ENCODE assay signal across 16 cellular contexts in genomic region chr13:111518161-111518791, GRCh38.
DNase-seq lines count a peak whose midpoint lies in the region; ATAC-seq, FAIRE-seq and TF ChIP-seq lines count a peak whose summit lies in the region.
"Had no signal": no experiment of that assay in that cellular context is flagged by ENCODE, and none has a peak within 500 bp of the region (broad histone marks: within the 10 kb centered on the region; RNA-seq: fewer than 3 reads in every experiment).

No MANE protein-coding gene starts in this region.

- H3K27me3 ChIP-seq in pancreas (peaks cover 0 to 4% (median 0%) of the 10 kb centered on the region in 4 donors), thyroid gland (no peaks in the 10 kb centered on the region), right cardiac atrium (ENCODE audit: control insufficient read depth, insufficient read depth) (no peaks in the 10 kb centered on the region)

- no peak for TF ChIP-seq CTCF in pancreas (IDR thresholded peaks at IDR 0.05)
- TF ChIP-seq CTCF in thyroid gland (IDR thresholded peaks at IDR 0.05) = no peak

- H3K4me3 ChIP-seq in pancreas = no peak overlapping the region
- H3K4me3 ChIP-seq in thyroid gland (replicated peaks in 1 of 3) = no peak overlapping the region
- H3K4me3 ChIP-seq in right cardiac atrium (ENCODE audit: low read length) = no peak overlapping the region
- H3K4me3 ChIP-seq: lung had no signal

- H3K4me1 ChIP-seq in pancreas = no peaks in the 10 kb centered on the region
- no peaks in the 10 kb centered on the region for H3K4me1 ChIP-seq in thyroid gland
- no peaks in the 10 kb centered on the region for H3K4me1 ChIP-seq in right cardiac atrium (ENCODE audit: control insufficient read depth, insufficient read depth, low read length)

- H3K36me3 ChIP-seq in pancreas = no peaks in the 10 kb centered on the region
- no peaks in the 10 kb centered on the region for H3K36me3 ChIP-seq in thyroid gland

- H3K27ac ChIP-seq in pancreas (no peak overlapping the region), thyroid gland (no peak overlapping the region), right cardiac atrium (ENCODE audit: low read length) (no peak overlapping the region)

- peak; percentile 50 to 85 (median 74) for ATAC-seq in pancreas
- no peak for ATAC-seq in right cardiac atrium
- ATAC-seq: activated T-helper 17 cell treated with anti-CD3 and anti-CD28 coated beads, Interleukin-2, amount 50 U/mL, for 72 hours had no signal

- no peak for TF ChIP-seq POLR2A in thyroid gland (IDR thresholded peaks at IDR 0.05)

- intact Hi-C loops in pancreas (cut with DNase I) (no loop called here), thyroid gland (cut with DNase I) (no loop called here), right cardiac atrium (cut with DNase I) (no loop called here)

- DNase-seq in DMS 273 (lab: John Stamatoyannopoulos, UW; ENCODE audit: unreplicated experiment) (peak; percentile 3), DMS 273 treated with DMSO at 0.1 percent for 48 hours (lab: John Stamatoyannopoulos, UW) (no peak), NCI-H146 treated with DMSO at 0.1 percent for 48 hours (lab: John Stamatoyannopoulos, UW; ENCODE audit: unreplicated experiment) (peak; percentile 48), SW480 (ENCODE audit: low spot score) (peak; percentile 23), pancreas (peak in 1 of 6 donors; percentile 65), thyroid gland (no peak), right cardiac atrium (no peak), DMS114 treated with DMSO at 0.1 percent for 48 hours (lab: John Stamatoyannopoulos, UW; ENCODE audit: unreplicated experiment) (no peak)
- DNase-seq: 8988T; activated CD4-positive, alpha-beta T cell treated with anti-CD3 and anti-CD28 coated beads, Interleukin-2, amount 10 ng/mL, durations not matched to agents 7 days and 5 days; anterior cingulate cortex; CD8-positive, alpha-beta memory T cell; NCI-H2171; substantia nigra had no signal

- WGBS in pancreas, 2 donors = 48 to 52% methylated on average over 20 to 24 of the region's 24 CpGs
- 65 to 74% methylated on average over 15 to 18 of the region's 24 CpGs for WGBS in thyroid gland, 2 donors
- WGBS in right cardiac atrium = 78% methylated on average over 24 of the region's 24 CpGs

- FAIRE-seq in pancreas (lab: Jason Lieb, UNC) = no peak

- H3K9me3 ChIP-seq in pancreas (no peaks in the 10 kb centered on the region), thyroid gland (no peaks in the 10 kb centered on the region), right cardiac atrium (ENCODE audit: control insufficient read depth, low read length) (no peaks in the 10 kb centered on the region)

Comparison
In these comparisons a context has a peak if more than half of its experiments do, and no peak if none do; other contexts are left out.
1. DNase-seq: peak in DMS 273 (single experiment), NCI-H146 treated with DMSO at 0.1 percent for 48 hours (single experiment) and SW480 (single experiment); none in DMS 273 treated with DMSO at 0.1 percent for 48 hours (single experiment), thyroid gland (0 of 2), right cardiac atrium (0 of 3) and DMS114 treated with DMSO at 0.1 percent for 48 hours (single experiment).
2. ATAC-seq: peak in pancreas (4 of 4); none in right cardiac atrium (0 of 2).